ENCODE assay signal across 11 cellular contexts in genomic region chr17:65023791-65024190, GRCh38. TPM values are rescaled to one million over a fixed set of nuclear protein-coding genes. Genes with fewer than 3 reads are reported as not detected.
A peak's percentile ranks its signal among the peaks of the same experiment; 100 is the strongest.
DNase-seq lines count a peak whose midpoint lies in the region; ATAC-seq and TF ChIP-seq lines count a peak whose summit lies in the region.
"Had no signal": no experiment of that assay in that cellular context is flagged by ENCODE, and none has a peak within 500 bp of the region (broad histone marks: within the 10 kb centered on the region; RNA-seq: fewer than 3 reads in every experiment).

No MANE protein-coding gene starts in this region.

- intact Hi-C loops in CD14-positive monocyte (cut with micrococcal nuclease) = loop anchor here (5.0 to 10.0 kb wide), 3 partner anchors 34 to 49 kb away; partner anchors contain the start of gene GNA13 (in 1 of the 2)

- H3K4me3 ChIP-seq in GM12864 (ENCODE audit: low read depth, low read length) (peak overlapping the region; percentile 48; the same call in 1 of the 2 replicates), mucosa of stomach (ENCODE audit: low read length) (no peak overlapping the region)
- H3K4me3 ChIP-seq: heart right ventricle, skin epidermis had no signal

- ATAC-seq in WTC11 = no peak
- ATAC-seq in GM18873 (IDR thresholded peaks at IDR 0.05; ENCODE audit: low FRiP score, unreplicated experiment) = no peak

- peaks cover 55% of the 10 kb centered on the region for H3K4me1 Mint-ChIP-seq in CD14-positive monocyte
- peaks cover 31% of the 10 kb centered on the region for H3K4me1 Mint-ChIP-seq in WTC11

- peaks cover 0 to 1% (median 0%) of the 10 kb centered on the region in 7 donors for H3K9me3 Mint-ChIP-seq in CD14-positive monocyte
- no peaks in the 10 kb centered on the region for H3K9me3 Mint-ChIP-seq in WTC11

- H3K27me3 Mint-ChIP-seq in CD14-positive monocyte (ENCODE audit: low read depth in 3 of 3) (peaks cover 0 to 5% (median 0%) of the 10 kb centered on the region in 3 donors), WTC11 (ENCODE audit: low read depth) (no peaks in the 10 kb centered on the region)

- peaks cover 37 to 42% of the 10 kb centered on the region in 2 donors for H3K36me3 Mint-ChIP-seq in CD14-positive monocyte
- H3K36me3 Mint-ChIP-seq in WTC11 = peaks cover 2% of the 10 kb centered on the region; the same call in 1 of the 2 replicates

- DNase-seq in CD14-positive monocyte (ENCODE audit: low spot score) = no peak
- DNase-seq in GM12864 (ENCODE audit: low read depth) = no peak
- DNase-seq in WTC11 (ENCODE audit: low spot score) = no peak
- no peak for DNase-seq in NCI-H2227 (lab: John Stamatoyannopoulos, UW; ENCODE audit: unreplicated experiment)
- DNase-seq in kidney tubule cell (ENCODE audit: low spot score) = no peak
- no peak for DNase-seq in GM20000 (ENCODE audit: low spot score)
- DNase-seq: activated gamma-delta T cell treated with Interleukin-2 at 50 U/mL for 16 hours, heart right ventricle had no signal

- peak overlapping the region; percentile 8 for H3K9ac ChIP-seq in mucosa of stomach (ENCODE audit: low read length)

- H3K4me1 ChIP-seq in mucosa of stomach (ENCODE audit: control insufficient read depth, insufficient read depth, low read length) = peaks cover 25% of the 10 kb centered on the region

- H3K27ac Mint-ChIP-seq in CD14-positive monocyte (peak overlapping the region in 4 of 7 donors; percentile 7 to 61 (median 40)), WTC11 (peak overlapping the region; percentile 41)

- no peaks in the 10 kb centered on the region for H3K36me3 ChIP-seq in mucosa of stomach (ENCODE audit: control insufficient read depth, insufficient read depth, low read length)

- H3K27me3 ChIP-seq in mucosa of stomach (ENCODE audit: control insufficient read depth, insufficient read depth, low read length) = no peaks in the 10 kb centered on the region
- H3K27me3 ChIP-seq: heart right ventricle had no signal

- TF ChIP-seq CTCF in CD14-positive monocyte (IDR thresholded peaks at IDR 0.05) (no peak), GM12864 (IDR thresholded peaks at IDR 0.05; ENCODE audit: low read depth, low read length, missing control alignments) (no peak), WTC11 (IDR thresholded peaks at IDR 0.05) (no peak), GM20000 (IDR thresholded peaks at IDR 0.05; ENCODE audit: extremely low read depth, missing control alignments) (no peak)

- POLR2A ChIA-PET in WTC11 (lab: Charles Lee) = no interaction called here

- CTCF ChIA-PET in WTC11 (lab: Charles Lee) = interaction anchor here (0.6 kb wide), 1 partner anchor 159 kb away, joined by 3 read pairs; no protein-coding TSS in a partner anchor

- H3K4me3 Mint-ChIP-seq in CD14-positive monocyte (no peak overlapping the region), WTC11 (no peak overlapping the region)

- no peaks in the 10 kb centered on the region for H3K9me3 ChIP-seq in mucosa of stomach (ENCODE audit: control insufficient read depth, low read length)
- H3K9me3 ChIP-seq: heart right ventricle had no signal

TF ChIP-seq in WTC11, 78 proteins besides CTCF, POLR2A, EP300 and RAD21:
- TF ChIP-seq ZNF425 (CRISPR knock-in tag; conservative IDR thresholded peaks at IDR 0.05) = no peak
- no peak for TF ChIP-seq GRHL2 (CRISPR knock-in tag; IDR thresholded peaks at IDR 0.05; ENCODE audit: insufficient replicate concordance, severe bottlenecking)
- no peak for TF ChIP-seq TP53 (CRISPR knock-in tag; IDR thresholded peaks at IDR 0.05)
- TF ChIP-seq CREB1 (CRISPR knock-in tag; IDR thresholded peaks at IDR 0.05) = no peak
- TF ChIP-seq MAX (CRISPR knock-in tag; IDR thresholded peaks at IDR 0.05) = no peak
- TF ChIP-seq E2F4 (CRISPR knock-in tag; IDR thresholded peaks at IDR 0.05; ENCODE audit: borderline replicate concordance, low read depth) = no peak
- TF ChIP-seq SP1 (CRISPR knock-in tag; conservative IDR thresholded peaks at IDR 0.05) = no peak
- TF ChIP-seq IRF1 (CRISPR knock-in tag; IDR thresholded peaks at IDR 0.05) = no peak
- no peak for TF ChIP-seq E2F1 (CRISPR knock-in tag; IDR thresholded peaks at IDR 0.05)
- no peak for TF ChIP-seq NFE2L1 (CRISPR knock-in tag; IDR thresholded peaks at IDR 0.05)
- TF ChIP-seq ATF1 (CRISPR knock-in tag; IDR thresholded peaks at IDR 0.05) = no peak
- TF ChIP-seq GTF2I (CRISPR knock-in tag; conservative IDR thresholded peaks at IDR 0.05) = no peak
- TF ChIP-seq ESRRA (CRISPR knock-in tag; IDR thresholded peaks at IDR 0.05; ENCODE audit: borderline replicate concordance) = no peak
- TF ChIP-seq NFATC4 (CRISPR knock-in tag; IDR thresholded peaks at IDR 0.05) = no peak
- TF ChIP-seq ZNF423 (CRISPR knock-in tag; IDR thresholded peaks at IDR 0.05) = no peak
- no peak for TF ChIP-seq NR3C1 (CRISPR knock-in tag; conservative IDR thresholded peaks at IDR 0.05; ENCODE audit: low read depth)
- TF ChIP-seq E2F5 (CRISPR knock-in tag; IDR thresholded peaks at IDR 0.05) = no peak
TF ChIP-seq in WTC11: peak in this region for 0.

RNA-seq across cellular contexts. Expression of gene GNA13, which starts 32.7 kb away (rescaled TPM):
- polyA plus RNA-seq in CD14-positive monocyte = 10 to 100 TPM; 40.3 to 49.3 TPM
- 48.7 to 51.4 TPM (median 48.8 TPM) in 3 replicates for total RNA-seq in WTC11 (2021)
